In the genomic region with DNA sequence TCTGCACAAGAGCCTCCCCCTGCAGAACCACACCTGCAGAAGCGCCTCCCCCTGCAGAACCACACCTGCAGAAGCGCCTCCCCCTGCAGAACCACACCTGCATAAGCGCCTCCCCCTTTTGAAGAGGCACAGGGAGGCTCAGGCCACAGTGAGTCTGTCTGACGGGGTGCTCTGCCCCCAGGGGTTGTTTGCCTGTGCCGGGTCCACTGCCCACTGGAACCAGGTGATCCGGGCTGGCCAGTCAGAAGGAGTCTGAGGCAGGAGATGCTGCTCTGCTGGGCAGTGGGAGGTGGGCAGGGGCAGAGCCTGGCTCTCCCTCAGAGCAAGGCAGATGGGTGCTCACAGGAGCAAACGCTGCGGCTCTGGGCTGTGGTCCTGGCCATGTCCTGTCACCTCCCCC, we compare ENCODE assay signal across 19 cellular contexts.
"Had no signal": no experiment of that assay in that cellular context is flagged by ENCODE, and none has a peak within 500 bp of the region (broad histone marks: within the 10 kb centered on the region; RNA-seq: fewer than 3 reads in every experiment).

No MANE protein-coding gene starts in this region.

- DNase-seq: activated CD4-positive, alpha-beta T cell treated with anti-CD3 and anti-CD28 coated beads, Interleukin-2, amount 50 U/mL, for 48 hours; activated CD4-positive, CD25-positive, alpha-beta regulatory T cell treated with anti-CD3 and anti-CD28 coated beads, Interleukin-2, amount 50 U/mL, for 72 hours; activated CD8-positive, alpha-beta memory T cell treated with anti-CD3 and anti-CD28 coated beads, Interleukin-2, amount 10 ng/mL, durations not matched to agents 7 days and 5 days; activated effector memory CD4-positive, alpha-beta T cell treated with anti-CD3 and anti-CD28 coated beads, Interleukin-2, amount 50 U/mL, for 16 hours; activated T-cell treated with anti-CD3 and anti-CD28 coated beads, Interleukin-2, amount 50 U/mL, for 24 hours; amygdala; brain microvascular endothelial cell; cerebellar nuclear complex; dermis blood vessel endothelial cell; erythroblast; immature natural killer cell; left cardiac atrium; mesendoderm; stimulated activated CD4-positive, alpha-beta T cell treated with anti-CD3 and anti-CD28 coated beads, Interleukin-4, amount 100 ng/mL, for 24 hours; stimulated activated naive CD8-positive, alpha-beta T cell treated with anti-CD3 and anti-CD28 coated beads, Interleukin-15, amount 100 ng/mL, for 72 hours; testis; upper lobe of right lung had no signal

- H3K27me3 ChIP-seq: testis, upper lobe of right lung had no signal

- H3K36me3 Mint-ChIP-seq: activated CD8-positive, alpha-beta memory T cell treated with anti-CD3 and anti-CD28 coated beads, Interleukin-2, amount 10 ng/mL, durations not matched to agents 7 days and 5 days; activated naive CD8-positive, alpha-beta T cell; immature natural killer cell had no signal

- H3K27ac ChIP-seq: brain microvascular endothelial cell, testis, upper lobe of right lung had no signal

- H3K4me1 Mint-ChIP-seq: activated CD8-positive, alpha-beta memory T cell treated with anti-CD3 and anti-CD28 coated beads, Interleukin-2, amount 10 ng/mL, durations not matched to agents 7 days and 5 days; immature natural killer cell; stimulated activated naive CD8-positive, alpha-beta T cell treated with anti-CD3 and anti-CD28 coated beads, Interleukin-15, amount 100 ng/mL, for 72 hours had no signal

- H3K27ac Mint-ChIP-seq: activated CD8-positive, alpha-beta memory T cell treated with anti-CD3 and anti-CD28 coated beads, Interleukin-2, amount 10 ng/mL, durations not matched to agents 7 days and 5 days; activated naive CD8-positive, alpha-beta T cell; activated T-cell treated with anti-CD3 and anti-CD28 coated beads, Interleukin-2, amount 50 U/mL, for 24 hours; stimulated activated naive CD8-positive, alpha-beta T cell treated with anti-CD3 and anti-CD28 coated beads, Interleukin-15, amount 100 ng/mL, for 72 hours had no signal

- H3K27me3 Mint-ChIP-seq: activated CD8-positive, alpha-beta memory T cell treated with anti-CD3 and anti-CD28 coated beads, Interleukin-2, amount 10 ng/mL, durations not matched to agents 7 days and 5 days; activated naive CD8-positive, alpha-beta T cell; activated T-cell treated with anti-CD3 and anti-CD28 coated beads, Interleukin-2, amount 50 U/mL, for 24 hours; stimulated activated naive CD8-positive, alpha-beta T cell treated with anti-CD3 and anti-CD28 coated beads, Interleukin-15, amount 100 ng/mL, for 72 hours had no signal

- H3K4me3 Mint-ChIP-seq: activated CD8-positive, alpha-beta memory T cell treated with anti-CD3 and anti-CD28 coated beads, Interleukin-2, amount 10 ng/mL, durations not matched to agents 7 days and 5 days; activated naive CD8-positive, alpha-beta T cell; activated T-cell treated with anti-CD3 and anti-CD28 coated beads, Interleukin-2, amount 50 U/mL, for 24 hours; immature natural killer cell; neural crest cell; stimulated activated naive CD8-positive, alpha-beta T cell treated with anti-CD3 and anti-CD28 coated beads, Interleukin-15, amount 100 ng/mL, for 72 hours had no signal

- H3K36me3 ChIP-seq: brain microvascular endothelial cell, upper lobe of right lung had no signal

- H3K9me3 ChIP-seq: testis, upper lobe of right lung had no signal

- ATAC-seq: activated CD8-positive, alpha-beta memory T cell treated with anti-CD3 and anti-CD28 coated beads, Interleukin-2, amount 10 ng/mL, durations not matched to agents 7 days and 5 days; left cardiac atrium; stimulated activated naive CD8-positive, alpha-beta T cell treated with anti-CD3 and anti-CD28 coated beads, Interleukin-15, amount 100 ng/mL, for 72 hours; upper lobe of right lung had no signal

- H3K9me3 Mint-ChIP-seq: activated T-cell treated with anti-CD3 and anti-CD28 coated beads, Interleukin-2, amount 50 U/mL, for 24 hours; immature natural killer cell; neural crest cell; stimulated activated naive CD8-positive, alpha-beta T cell treated with anti-CD3 and anti-CD28 coated beads, Interleukin-15, amount 100 ng/mL, for 72 hours had no signal

- H3K4me3 ChIP-seq: testis, upper lobe of right lung had no signal

- H3K4me1 ChIP-seq: testis had no signal
